In the genomic region with DNA sequence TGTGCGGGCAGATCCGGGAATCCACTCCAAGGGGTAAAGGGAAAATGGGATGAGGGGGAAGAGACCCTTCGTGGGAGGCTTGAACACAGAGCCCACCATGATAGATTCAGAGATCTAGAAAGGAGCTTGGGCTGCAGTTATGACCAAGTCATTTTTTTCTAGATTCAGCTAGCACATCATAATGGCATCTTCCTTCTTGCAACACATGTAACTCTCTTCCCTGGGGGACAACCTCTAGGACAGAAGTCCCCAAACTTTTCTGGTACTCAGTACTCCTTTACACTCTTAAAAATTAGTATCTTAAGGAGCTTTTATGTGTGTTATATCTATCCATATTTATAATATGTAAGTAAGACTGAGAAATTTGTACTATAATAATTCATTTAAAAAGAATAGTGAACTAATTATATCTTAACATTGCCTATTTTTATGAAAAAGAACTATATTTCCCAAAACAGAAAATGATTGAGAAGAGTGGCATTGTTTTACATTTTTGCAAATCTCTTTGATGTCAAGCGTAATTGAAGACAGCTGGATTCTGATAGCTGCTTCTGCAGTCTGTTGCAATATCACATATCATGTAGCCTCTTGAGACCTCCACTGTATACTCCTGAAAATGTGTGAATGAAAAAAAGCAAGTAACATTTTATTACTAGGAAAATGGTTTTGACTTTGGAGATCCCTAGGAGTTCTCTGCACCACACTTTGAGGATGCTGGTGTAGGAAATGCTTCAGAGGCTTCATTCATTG, we compare ENCODE assay signal across 8 cellular contexts. TPM values are rescaled to one million over a fixed set of nuclear protein-coding genes. Genes with fewer than 3 reads are reported as not detected.
A peak's percentile ranks its signal among the peaks of the same experiment; 100 is the strongest.
DNase-seq lines count a peak whose midpoint lies in the region; ATAC-seq and TF ChIP-seq lines count a peak whose summit lies in the region.

No MANE protein-coding gene starts in this region.

- H3K27me3 ChIP-seq in BLaER1 (no peaks in the 10 kb centered on the region), colonic mucosa (no peaks in the 10 kb centered on the region)

- no peak for ATAC-seq in natural killer cell treated with Interleukin-12 subunit alpha and Interleukin-12 subunit beta and Interleukin-15 and Interleukin-18, amount 100 ng/mL, for 72 hours
- ATAC-seq in GM21360 (IDR thresholded peaks at IDR 0.05; ENCODE audit: unreplicated experiment) (no peak), GM18517 (IDR thresholded peaks at IDR 0.05; ENCODE audit: unreplicated experiment) (no peak), HG02642 (IDR thresholded peaks at IDR 0.05; ENCODE audit: poor library complexity, unreplicated experiment) (no peak)

- no peaks in the 10 kb centered on the region for H3K36me3 Mint-ChIP-seq in natural killer cell treated with Interleukin-12 subunit alpha and Interleukin-12 subunit beta and Interleukin-15 and Interleukin-18, amount 100 ng/mL, for 72 hours

- H3K4me3 ChIP-seq in BLaER1 (peak overlapping the region; percentile 88), colonic mucosa (peak overlapping the region; percentile 89)

- peak overlapping the region; percentile 84 for H3K9ac ChIP-seq in BLaER1
- peak overlapping the region; percentile 70 to 79 for H3K9ac ChIP-seq in colonic mucosa (ENCODE audit: low read depth in 2 of 2, low read length in 2 of 2)

- peaks cover 14 to 18% of the 10 kb centered on the region in 2 donors for H3K27me3 Mint-ChIP-seq in natural killer cell treated with Interleukin-12 subunit alpha and Interleukin-12 subunit beta and Interleukin-15 and Interleukin-18, amount 100 ng/mL, for 72 hours

- no peaks in the 10 kb centered on the region for H3K36me3 ChIP-seq in BLaER1
- H3K36me3 ChIP-seq in colonic mucosa: no peaks in the 10 kb centered on the region

- no peak for TF ChIP-seq CTCF in colonic mucosa (IDR thresholded peaks at IDR 0.05)

- peaks cover 8% of the 10 kb centered on the region; the same call in 1 of the 2 replicates for H4K20me1 ChIP-seq in BLaER1

- H3K9me3 ChIP-seq in BLaER1 (no peaks in the 10 kb centered on the region), colonic mucosa (no peaks in the 10 kb centered on the region)

- H3K4me1 ChIP-seq in BLaER1: peaks cover 22% of the 10 kb centered on the region
- H3K4me1 ChIP-seq in colonic mucosa: no peaks in the 10 kb centered on the region

- H3K4me3 Mint-ChIP-seq in natural killer cell treated with Interleukin-12 subunit alpha and Interleukin-12 subunit beta and Interleukin-15 and Interleukin-18, amount 100 ng/mL, for 72 hours: peak overlapping the region; percentile 83

- H3K27ac ChIP-seq in BLaER1 (peak overlapping the region; percentile 64; the same call in 1 of the 2 replicates), colonic mucosa (peak overlapping the region; percentile 79)

- DNase-seq in Kasumi-1 (lab: John Stamatoyannopoulos, UW) (peak; percentile 6 to 25), colonic mucosa (no peak), NAMALWA (ENCODE audit: low spot score) (no peak)
- no peak for DNase-seq in natural killer cell treated with Interleukin-12 subunit alpha and Interleukin-12 subunit beta and Interleukin-15 and Interleukin-18, amount 100 ng/mL, for 72 hours (ENCODE audit: low spot score)

- no peak overlapping the region for H3K27ac Mint-ChIP-seq in natural killer cell treated with Interleukin-12 subunit alpha and Interleukin-12 subunit beta and Interleukin-15 and Interleukin-18, amount 100 ng/mL, for 72 hours

- intact Hi-C loops in colonic mucosa (cut with DNase I): no loop called here

- no peaks in the 10 kb centered on the region for H3K9me3 Mint-ChIP-seq in natural killer cell treated with Interleukin-12 subunit alpha and Interleukin-12 subunit beta and Interleukin-15 and Interleukin-18, amount 100 ng/mL, for 72 hours

- peak overlapping the region; percentile 86 for H3K4me2 ChIP-seq in BLaER1

- H3K4me1 Mint-ChIP-seq in natural killer cell treated with Interleukin-12 subunit alpha and Interleukin-12 subunit beta and Interleukin-15 and Interleukin-18, amount 100 ng/mL, for 72 hours (ENCODE audit: low read depth in 2 of 2): peaks cover 8 to 11% of the 10 kb centered on the region in 2 donors

RNA-seq across cellular contexts. Expression of gene ACO1, which starts 0.9 kb away (rescaled TPM):
- 10 to 100 TPM; 35.0 to 50.8 TPM for total RNA-seq in colonic mucosa
- 10 to 100 TPM; 10.9 to 12.1 TPM for total RNA-seq in natural killer cell treated with Interleukin-12 subunit alpha and Interleukin-12 subunit beta and Interleukin-15 and Interleukin-18, amount 100 ng/mL, for 72 hours

Comparison
In these comparisons a context has a peak if more than half of its experiments do, and no peak if none do; other contexts are left out.
1. DNase-seq: peak in Kasumi-1 (2 of 2); none in colonic mucosa (single experiment), natural killer cell treated with Interleukin-12 subunit alpha and Interleukin-12 subunit beta and Interleukin-15 and Interleukin-18, amount 100 ng/mL, for 72 hours (single experiment) and NAMALWA (single experiment).